15 cellular contexts compared by ENCODE assay signal in the genomic region with DNA sequence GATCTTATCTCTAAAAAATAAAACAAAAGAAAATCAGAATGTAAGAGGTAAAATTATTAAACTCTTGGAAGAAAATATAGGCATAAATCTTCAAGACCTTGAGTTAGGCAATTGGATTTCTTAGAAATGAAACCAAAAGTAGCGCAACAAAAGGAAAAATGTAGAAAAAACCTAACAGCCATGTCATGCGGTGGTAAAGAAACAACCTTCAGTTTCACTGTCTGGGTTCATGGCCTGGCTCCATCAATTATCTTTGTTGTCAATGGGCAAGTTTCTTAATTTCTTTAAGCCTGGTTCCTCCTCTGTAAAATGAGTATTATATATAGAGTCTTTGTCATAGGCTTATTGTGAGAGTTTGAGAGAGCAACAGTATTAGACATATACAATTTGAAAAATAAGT. TPM values are rescaled to one million over a fixed set of nuclear protein-coding genes. Genes with fewer than 3 reads are reported as not detected.
DNase-seq lines count a peak whose midpoint lies in the region; ATAC-seq, FAIRE-seq and TF ChIP-seq lines count a peak whose summit lies in the region.
"Had no signal": no experiment of that assay in that cellular context is flagged by ENCODE, and none has a peak within 500 bp of the region (broad histone marks: within the 10 kb centered on the region; RNA-seq: fewer than 3 reads in every experiment).

No MANE protein-coding gene starts in this region.

- H3K4me3 Mint-ChIP-seq in activated CD4-positive, alpha-beta T cell treated with anti-CD3 and anti-CD28 coated beads for 36 hours, result peak overlapping the region; percentile 27
- no peak overlapping the region for H3K4me3 Mint-ChIP-seq in activated B cell treated with CpG ODN at 0.5 μM for 24 hours
- no peak overlapping the region for H3K4me3 Mint-ChIP-seq in memory B cell
- H3K4me3 Mint-ChIP-seq: brain had no signal

- peak overlapping the region in 1 of 8 donors; percentile 42 for H3K27ac ChIP-seq in spleen
- H3K27ac ChIP-seq in hepatocyte, result no peak overlapping the region
- H3K27ac ChIP-seq: foreskin keratinocyte, SJSA1 had no signal

- ATAC-seq in activated CD4-positive, alpha-beta T cell treated with anti-CD3 and anti-CD28 coated beads for 36 hours, result peak; percentile 75
- ATAC-seq in activated B cell treated with CpG ODN at 0.5 μM for 24 hours (ENCODE audit: low read depth), result no peak
- peak; percentile 41 for ATAC-seq in memory B cell (ENCODE audit: low read depth)
- no peak for ATAC-seq in left ventricle myocardium superior
- ATAC-seq: foreskin keratinocyte had no signal

- FAIRE-seq in HTR-8/SVneo (lab: Jason Lieb, UNC), result peak; percentile 46
- FAIRE-seq: islet of Langerhans had no signal

- intact Hi-C loops in activated CD4-positive, alpha-beta T cell treated with anti-CD3 and anti-CD28 coated beads for 36 hours (cut with DNase I, micrococcal nuclease), result loop anchor here in 1 of 2 experiments (10.0 kb wide), 1 partner anchor 147 kb away; a partner anchor contains a TSS
- intact Hi-C loops in activated B cell treated with CpG ODN at 0.5 μM for 24 hours (cut with micrococcal nuclease), result loop anchor here (10.0 kb wide), 1 partner anchor 367 kb away; a partner anchor contains a TSS
- intact Hi-C loops in left ventricle myocardium superior (cut with micrococcal nuclease), result no loop called here
- intact Hi-C loops in spleen (cut with DNase I; ENCODE audit: low total_unique reads), result no loop called here

- H3K36me3 Mint-ChIP-seq in activated CD4-positive, alpha-beta T cell treated with anti-CD3 and anti-CD28 coated beads for 36 hours (ENCODE audit: low read depth), result no peaks in the 10 kb centered on the region
- H3K36me3 Mint-ChIP-seq in activated B cell treated with CpG ODN at 0.5 μM for 24 hours (ENCODE audit: low read depth) (no peaks in the 10 kb centered on the region), memory B cell (no peaks in the 10 kb centered on the region)
- H3K36me3 Mint-ChIP-seq: brain had no signal

- CTCF ChIA-PET in activated CD4-positive, alpha-beta T cell treated with anti-CD3 and anti-CD28 coated beads for 36 hours (lab: Charles Lee), result interaction anchor here (1.4 kb wide), 1 partner anchor 11 kb away, joined by 5 read pairs; no protein-coding TSS in a partner anchor
- CTCF ChIA-PET in activated B cell treated with CpG ODN at 0.5 μM for 24 hours (lab: Charles Lee), result no interaction called here

- POLR2A ChIA-PET in activated CD4-positive, alpha-beta T cell treated with anti-CD3 and anti-CD28 coated beads for 36 hours (lab: Charles Lee), result no interaction called here
- POLR2A ChIA-PET in activated B cell treated with CpG ODN at 0.5 μM for 24 hours (lab: Charles Lee), result no interaction called here

- no peak overlapping the region for H3K4me2 ChIP-seq in hepatocyte

- no peak for DNase-seq in activated CD4-positive, alpha-beta T cell treated with anti-CD3 and anti-CD28 coated beads for 36 hours
- DNase-seq in activated CD4-positive, alpha-beta T cell treated with anti-CD3 and anti-CD28 coated beads, Interleukin-2, amount 50 U/mL, for 4 hours, result no peak
- no peak for DNase-seq in HTR-8/SVneo (ENCODE audit: insufficient read length, low spot score)
- no peak for DNase-seq in activated B cell treated with CpG ODN at 0.5 μM for 24 hours
- DNase-seq in memory B cell (ENCODE audit: low spot score in 2 of 2), result no peak
- DNase-seq in left ventricle myocardium superior, result no peak
- DNase-seq in spleen, result no peak
- DNase-seq in hepatocyte (ENCODE audit: low spot score), result no peak
- DNase-seq: foreskin keratinocyte, HCEC 1CT, MG63, midbrain had no signal

- H2AFZ ChIP-seq in hepatocyte, result no peak overlapping the region

- H3K27me3 Mint-ChIP-seq in activated CD4-positive, alpha-beta T cell treated with anti-CD3 and anti-CD28 coated beads for 36 hours, result no peaks in the 10 kb centered on the region
- no peaks in the 10 kb centered on the region for H3K27me3 Mint-ChIP-seq in activated B cell treated with CpG ODN at 0.5 μM for 24 hours
- H3K27me3 Mint-ChIP-seq in memory B cell, result no peaks in the 10 kb centered on the region

- no peak for TF ChIP-seq CTCF in activated B cell treated with CpG ODN at 0.5 μM for 24 hours (IDR thresholded peaks at IDR 0.05)
- no peak for TF ChIP-seq CTCF in spleen (IDR thresholded peaks at IDR 0.05 in 8 of 11, conservative IDR thresholded peaks at IDR 0.05 in 3 of 11)
- no peak for TF ChIP-seq CTCF in hepatocyte (IDR thresholded peaks at IDR 0.05; ENCODE audit: poor library complexity)

- H3K4me1 ChIP-seq in spleen, result peaks cover 0 to 15% (median 7%) of the 10 kb centered on the region in 6 donors
- H3K4me1 ChIP-seq in hepatocyte (ENCODE audit: insufficient read depth), result no peaks in the 10 kb centered on the region
- H3K4me1 ChIP-seq: foreskin keratinocyte, SJSA1 had no signal

- H3K4me3 ChIP-seq in spleen, result no peak overlapping the region
- no peak overlapping the region for H3K4me3 ChIP-seq in hepatocyte
- H3K4me3 ChIP-seq: MG63, SJSA1 had no signal

- H3K27ac Mint-ChIP-seq in activated CD4-positive, alpha-beta T cell treated with anti-CD3 and anti-CD28 coated beads for 36 hours, result peak overlapping the region; percentile 48
- H3K27ac Mint-ChIP-seq in activated B cell treated with CpG ODN at 0.5 μM for 24 hours (peak overlapping the region; percentile 15), memory B cell (no peak overlapping the region)
- H3K27ac Mint-ChIP-seq: brain had no signal

- no peaks in the 10 kb centered on the region for H3K27me3 ChIP-seq in spleen (replicated peaks in 1 of 7)
- H3K27me3 ChIP-seq in hepatocyte, result no peaks in the 10 kb centered on the region
- H3K27me3 ChIP-seq: foreskin keratinocyte, MG63, SJSA1 had no signal

- peaks cover 13% of the 10 kb centered on the region for H3K4me1 Mint-ChIP-seq in activated CD4-positive, alpha-beta T cell treated with anti-CD3 and anti-CD28 coated beads for 36 hours
- H3K4me1 Mint-ChIP-seq in activated B cell treated with CpG ODN at 0.5 μM for 24 hours (peaks cover 4% of the 10 kb centered on the region), memory B cell (no peaks in the 10 kb centered on the region)

- H3K36me3 ChIP-seq in spleen (no peaks in the 10 kb centered on the region), hepatocyte (replicated peaks; ENCODE audit: insufficient read depth, low read depth) (no peaks in the 10 kb centered on the region)
- H3K36me3 ChIP-seq: MG63, SJSA1 had no signal

- no peaks in the 10 kb centered on the region for H4K20me1 ChIP-seq in hepatocyte (ENCODE audit: insufficient read depth, poor library complexity, severe bottlenecking)

- no peak for TF ChIP-seq POLR2A in spleen (IDR thresholded peaks at IDR 0.05)

- H3K9me2 ChIP-seq in hepatocyte (replicated peaks; ENCODE audit: insufficient read depth), result no peaks in the 10 kb centered on the region

- H3K9me3 Mint-ChIP-seq in activated CD4-positive, alpha-beta T cell treated with anti-CD3 and anti-CD28 coated beads for 36 hours (ENCODE audit: low read depth), result no peaks in the 10 kb centered on the region
- H3K9me3 Mint-ChIP-seq in activated B cell treated with CpG ODN at 0.5 μM for 24 hours (no peaks in the 10 kb centered on the region), memory B cell (no peaks in the 10 kb centered on the region)

- H3K9me3 ChIP-seq in spleen (no peaks in the 10 kb centered on the region), hepatocyte (ENCODE audit: low read depth) (no peaks in the 10 kb centered on the region)
- H3K9me3 ChIP-seq: MG63, SJSA1 had no signal

- 27 to 40% (median 32%) methylated on average over 2 of the region's 2 CpGs for WGBS in spleen, 5 donors
- whole genome bisulfite sequencing in hepatocyte (ENCODE audit: low lambda C conversion rate, missing lambda C conversion rate), result 90% methylated on average over 2 of the region's 2 CpGs

- H3K79me2 ChIP-seq in hepatocyte, result no peaks in the 10 kb centered on the region

RNA-seq across cellular contexts. Expression of a gene that starts 5.6 kb away (rescaled TPM):
- 10 to 100 TPM; 28.1 to 36.4 TPM for total RNA-seq in activated CD4-positive, alpha-beta T cell treated with anti-CD3 and anti-CD28 coated beads for 36 hours
- total RNA-seq in activated B cell treated with CpG ODN at 0.5 μM for 24 hours (15.5 and 17.2 TPM in 2 replicates), left ventricle myocardium superior (2.1 TPM), spleen (10 to 100 TPM; 11.2 to 23.3 (median 21.2) TPM), hepatocyte (29.9 and 32.2 TPM in 2 replicates)
- polyA plus RNA-seq in spleen (10 to 100 TPM; 12.1 to 21.2 (median 14.4) TPM), hepatocyte (11.1 and 19.3 TPM in 2 replicates)

Comparison
In these comparisons a context has a peak if more than half of its experiments do, and no peak if none do; other contexts are left out.
1. ATAC-seq: peak in activated CD4-positive, alpha-beta T cell treated with anti-CD3 and anti-CD28 coated beads for 36 hours (single experiment) and memory B cell (single experiment); none in activated B cell treated with CpG ODN at 0.5 μM for 24 hours (single experiment) and left ventricle myocardium superior (single experiment).